ENCODE assay signal across 10 cellular contexts in genomic region chr2:106098081-106098480, GRCh38.
A peak's percentile ranks its signal among the peaks of the same experiment; 100 is the strongest.
DNase-seq lines count a peak whose midpoint lies in the region; ATAC-seq and TF ChIP-seq lines count a peak whose summit lies in the region.
"Had no signal": no experiment of that assay in that cellular context is flagged by ENCODE, and none has a peak within 500 bp of the region (broad histone marks: within the 10 kb centered on the region; RNA-seq: fewer than 3 reads in every experiment).

No MANE protein-coding gene starts in this region.

- peak overlapping the region in 1 of 7 donors; percentile 38 for H3K27ac Mint-ChIP-seq in CD14-positive monocyte
- H3K27ac Mint-ChIP-seq in WTC11, result no peak overlapping the region
- H3K27ac Mint-ChIP-seq: stimulated activated naive CD8-positive, alpha-beta T cell treated with anti-CD3 and anti-CD28 coated beads, Interleukin-15, amount 100 ng/mL, for 72 hours had no signal

- POLR2A ChIA-PET in WTC11 (lab: Charles Lee), result no interaction called here

- H3K9me3 Mint-ChIP-seq in CD14-positive monocyte (no peaks in the 10 kb centered on the region), WTC11 (no peaks in the 10 kb centered on the region)
- H3K9me3 Mint-ChIP-seq: stimulated activated naive CD8-positive, alpha-beta T cell treated with anti-CD3 and anti-CD28 coated beads, Interleukin-15, amount 100 ng/mL, for 72 hours had no signal

- H3K27me3 Mint-ChIP-seq in CD14-positive monocyte (ENCODE audit: low read depth in 3 of 3) (peaks cover 0 to 4% (median 0%) of the 10 kb centered on the region in 3 donors), WTC11 (ENCODE audit: low read depth) (no peaks in the 10 kb centered on the region)
- H3K27me3 Mint-ChIP-seq: activated CD8-positive, alpha-beta memory T cell treated with anti-CD3 and anti-CD28 coated beads, Interleukin-2, amount 10 ng/mL, durations not matched to agents 7 days and 5 days; stimulated activated naive CD8-positive, alpha-beta T cell treated with anti-CD3 and anti-CD28 coated beads, Interleukin-15, amount 100 ng/mL, for 72 hours had no signal

- DNase-seq in CD14-positive monocyte (ENCODE audit: low spot score) (no peak), GM13976 (ENCODE audit: low spot score) (no peak), WTC11 (ENCODE audit: low spot score) (peak; percentile 41), iPS-NIHi11 (ENCODE audit: low spot score) (peak; percentile 34), HUDEP-2 (lab: John Stamatoyannopoulos, UW; ENCODE audit: unreplicated experiment in 76 of 76) (no peak), NCI-H2107 (lab: John Stamatoyannopoulos, UW) (no peak), UCSD-AML1 (lab: John Stamatoyannopoulos, UW; ENCODE audit: unreplicated experiment) (no peak)
- DNase-seq: activated CD8-positive, alpha-beta memory T cell treated with anti-CD3 and anti-CD28 coated beads, Interleukin-2, amount 10 ng/mL, durations not matched to agents 7 days and 5 days had no signal

- H3K36me3 Mint-ChIP-seq in CD14-positive monocyte (peaks cover 78 to 79% of the 10 kb centered on the region in 2 donors), WTC11 (peaks cover 37% of the 10 kb centered on the region)

- intact Hi-C loops in CD14-positive monocyte (cut with micrococcal nuclease), result no loop called here

- in situ Hi-C loops in GM13976 (cut with MboI; ENCODE audit: low sequenced_read_pairs, unreplicated experiment), result loop anchor here (25.0 kb wide), 1 partner anchor 361 kb away; the partner anchor contains the start of gene NCK2

- TF ChIP-seq CTCF in CD14-positive monocyte (IDR thresholded peaks at IDR 0.05) (peak; percentile 13), GM13976 (IDR thresholded peaks at IDR 0.05; ENCODE audit: borderline replicate concordance, control extremely low read depth, extremely low read depth, insufficient read depth, missing control alignments) (peak; percentile 12), WTC11 (IDR thresholded peaks at IDR 0.05) (no peak)

- H3K4me3 Mint-ChIP-seq in CD14-positive monocyte (no peak overlapping the region), WTC11 (no peak overlapping the region)
- H3K4me3 Mint-ChIP-seq: activated CD8-positive, alpha-beta memory T cell treated with anti-CD3 and anti-CD28 coated beads, Interleukin-2, amount 10 ng/mL, durations not matched to agents 7 days and 5 days; stimulated activated naive CD8-positive, alpha-beta T cell treated with anti-CD3 and anti-CD28 coated beads, Interleukin-15, amount 100 ng/mL, for 72 hours had no signal

- CTCF ChIA-PET in WTC11 (lab: Charles Lee), result interaction anchor here (0.8 to 1.0 kb wide), 2 partner anchors 12 to 212 kb away, joined by 3 read pairs; no protein-coding TSS in a partner anchor

- H3K4me1 Mint-ChIP-seq in CD14-positive monocyte (peaks cover 14% of the 10 kb centered on the region), WTC11 (peaks cover 18% of the 10 kb centered on the region)

- ATAC-seq in WTC11 (peak; percentile 46), HG03439 (IDR thresholded peaks at IDR 0.05; ENCODE audit: unreplicated experiment) (no peak)
- ATAC-seq: activated CD8-positive, alpha-beta memory T cell treated with anti-CD3 and anti-CD28 coated beads, Interleukin-2, amount 10 ng/mL, durations not matched to agents 7 days and 5 days; stimulated activated naive CD8-positive, alpha-beta T cell treated with anti-CD3 and anti-CD28 coated beads, Interleukin-15, amount 100 ng/mL, for 72 hours had no signal

TF ChIP-seq in WTC11, 78 proteins besides CTCF, POLR2A, EP300 and RAD21:
- no peak for TF ChIP-seq ZBTB21 (CRISPR knock-in tag; IDR thresholded peaks at IDR 0.05; ENCODE audit: borderline replicate concordance)
- TF ChIP-seq HMGA2 (CRISPR knock-in tag; IDR thresholded peaks at IDR 0.05), result no peak
- no peak for TF ChIP-seq AFF4 (CRISPR knock-in tag; IDR thresholded peaks at IDR 0.05; ENCODE audit: borderline replicate concordance)
- TF ChIP-seq SMAD3 (CRISPR knock-in tag; IDR thresholded peaks at IDR 0.05; ENCODE audit: borderline replicate concordance), result no peak
- no peak for TF ChIP-seq ZNF232 (CRISPR knock-in tag; IDR thresholded peaks at IDR 0.05)
- no peak for TF ChIP-seq FOXJ3 (CRISPR knock-in tag; IDR thresholded peaks at IDR 0.05; ENCODE audit: borderline replicate concordance)
- no peak for TF ChIP-seq CREB1 (CRISPR knock-in tag; IDR thresholded peaks at IDR 0.05)
- TF ChIP-seq ZMAT4 (CRISPR knock-in tag; IDR thresholded peaks at IDR 0.05), result no peak
- no peak for TF ChIP-seq TP53 (CRISPR knock-in tag; IDR thresholded peaks at IDR 0.05)
- TF ChIP-seq TEAD4 (CRISPR knock-in tag; IDR thresholded peaks at IDR 0.05), result no peak
- TF ChIP-seq MLX (CRISPR knock-in tag; IDR thresholded peaks at IDR 0.05), result no peak
- TF ChIP-seq SOX15 (CRISPR knock-in tag; IDR thresholded peaks at IDR 0.05), result no peak
- no peak for TF ChIP-seq NR1H2 (CRISPR knock-in tag; IDR thresholded peaks at IDR 0.05)
- TF ChIP-seq CBFB (CRISPR knock-in tag; IDR thresholded peaks at IDR 0.05; ENCODE audit: low read depth), result no peak
- TF ChIP-seq ATF6 (CRISPR knock-in tag; IDR thresholded peaks at IDR 0.05), result no peak
- no peak for TF ChIP-seq TEAD1 (CRISPR knock-in tag; IDR thresholded peaks at IDR 0.05)
- TF ChIP-seq SMAD4 (CRISPR knock-in tag; IDR thresholded peaks at IDR 0.05), result no peak
- no peak for TF ChIP-seq CREM (CRISPR knock-in tag; IDR thresholded peaks at IDR 0.05)

Comparison
In these comparisons a context has a peak if more than half of its experiments do, and no peak if none do; other contexts are left out.
1. DNase-seq: peak in WTC11 (single experiment) and iPS-NIHi11 (single experiment); none in CD14-positive monocyte (single experiment), GM13976 (single experiment), HUDEP-2 (0 of 76), NCI-H2107 (single experiment) and UCSD-AML1 (single experiment).